ENCODE assay signal across 8 cellular contexts in the genomic region with DNA sequence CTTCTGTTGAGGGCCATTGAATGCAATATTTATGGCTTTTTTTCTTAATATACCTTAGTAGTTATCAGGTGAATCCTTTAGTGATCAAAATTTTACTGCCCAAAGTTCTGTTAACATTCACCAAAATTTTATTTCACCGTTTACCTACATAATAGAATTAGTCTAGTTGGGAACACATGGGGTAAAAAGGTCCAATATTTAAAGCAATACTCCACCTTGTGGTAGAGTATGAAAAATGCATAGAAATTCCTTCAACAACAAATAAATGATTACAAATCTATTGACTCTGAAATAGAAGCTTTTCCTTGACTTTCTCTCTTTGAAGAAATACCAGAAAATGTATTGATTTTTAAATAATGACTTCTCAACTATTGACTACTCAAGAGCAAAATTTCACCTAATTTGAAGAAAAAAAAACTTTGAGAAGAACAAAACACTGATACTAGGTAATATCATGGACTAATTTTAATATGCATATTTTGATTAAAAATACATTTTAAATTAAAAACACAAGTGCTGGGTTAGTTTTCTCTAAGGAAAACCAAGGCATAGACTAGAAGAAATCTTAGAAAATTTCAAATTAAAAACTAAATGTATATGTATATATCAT. TPM values are rescaled to one million over a fixed set of nuclear protein-coding genes. Genes with fewer than 3 reads are reported as not detected.
A peak's percentile ranks its signal among the peaks of the same experiment; 100 is the strongest.
DNase-seq lines count a peak whose midpoint lies in the region; ATAC-seq and TF ChIP-seq lines count a peak whose summit lies in the region.

No MANE protein-coding gene starts in this region.

- intact Hi-C loops in Right ventricle myocardium superior (cut with DNase I): loop anchor here (10.0 kb wide), 1 partner anchor 1311 kb away; no protein-coding TSS in a partner anchor

- no peak overlapping the region for H4K91ac ChIP-seq in mesenchymal stem cell (ENCODE audit: low read length)

- no peak for DNase-seq in right atrium auricular region (ENCODE audit: low spot score)
- no peak for DNase-seq in Right ventricle myocardium superior
- peak; percentile 55 for DNase-seq in NCI-H345 (lab: John Stamatoyannopoulos, UW)
- peak; percentile 16 to 58 for DNase-seq in T47D (ENCODE audit: low read depth in 1 of 2, low spot score in 1 of 2)
- DNase-seq in mesenchymal stem cell: peak; percentile 46
- DNase-seq in UCSD-AML1 (lab: John Stamatoyannopoulos, UW; ENCODE audit: unreplicated experiment): no peak
- no peak for DNase-seq in activated T-cell treated with anti-CD3 and anti-CD28 coated beads, Interleukin-2, amount 50 U/mL, for 4 hours

- H2AFZ ChIP-seq in mesenchymal stem cell (ENCODE audit: low read depth, low read length): no peak overlapping the region

- no peaks in the 10 kb centered on the region for H3K9me3 ChIP-seq in right atrium auricular region
- no peaks in the 10 kb centered on the region for H3K9me3 ChIP-seq in mesenchymal stem cell (ENCODE audit: control insufficient read depth, low read length)

- H2BK15ac ChIP-seq in mesenchymal stem cell (ENCODE audit: low read depth, poor library complexity, severe bottlenecking): no peak overlapping the region

- H4K8ac ChIP-seq in mesenchymal stem cell (ENCODE audit: low read length): no peak overlapping the region

- H3K4me3 ChIP-seq in right atrium auricular region (no peak overlapping the region), mesenchymal stem cell (ENCODE audit: insufficient read depth in 1 of 2, low read depth in 1 of 2, low read length in 2 of 2) (no peak overlapping the region)

- no peak overlapping the region for H2AK5ac ChIP-seq in mesenchymal stem cell (ENCODE audit: low read length, severe bottlenecking)

- no peak overlapping the region for H3K4me2 ChIP-seq in mesenchymal stem cell (ENCODE audit: low read length, poor library complexity, severe bottlenecking)

- H3K9me3 Mint-ChIP-seq in activated T-cell treated with anti-CD3 and anti-CD28 coated beads, Interleukin-2, amount 50 U/mL, for 4 hours: no peaks in the 10 kb centered on the region

- H3K36me3 ChIP-seq in right atrium auricular region (no peaks in the 10 kb centered on the region), mesenchymal stem cell (ENCODE audit: control insufficient read depth in 1 of 2, insufficient read depth in 2 of 2, low read depth in 1 of 2, low read length in 2 of 2) (no peaks in the 10 kb centered on the region)

- H3K27ac ChIP-seq in right atrium auricular region (no peak overlapping the region), mesenchymal stem cell (ENCODE audit: low read length, poor library complexity, severe bottlenecking) (no peak overlapping the region)

- TF ChIP-seq CTCF in right atrium auricular region (IDR thresholded peaks at IDR 0.05): peak; percentile 35 to 71

- H3K4me3 Mint-ChIP-seq in activated T-cell treated with anti-CD3 and anti-CD28 coated beads, Interleukin-2, amount 50 U/mL, for 4 hours: no peak overlapping the region

- no peak overlapping the region for H3K9ac ChIP-seq in mesenchymal stem cell (ENCODE audit: low read length)

- H3K4ac ChIP-seq in mesenchymal stem cell (ENCODE audit: low read depth in 1 of 2, low read length in 2 of 2): no peak overlapping the region

- H3K23ac ChIP-seq in mesenchymal stem cell (ENCODE audit: low read length in 2 of 2): no peak overlapping the region

- H3K27me3 ChIP-seq in right atrium auricular region (no peaks in the 10 kb centered on the region), mesenchymal stem cell (ENCODE audit: control insufficient read depth in 1 of 2, insufficient read depth in 1 of 2, low read length in 2 of 2) (no peaks in the 10 kb centered on the region)

- no peak overlapping the region for H3K14ac ChIP-seq in mesenchymal stem cell (ENCODE audit: low read length in 2 of 2)

- in situ Hi-C loops in T47D (cut with HindIII; ENCODE audit: low pct_unique_long_range_greater_than_20kb, low sequenced_read_pairs): no loop called here

- no peaks in the 10 kb centered on the region for H3K36me3 Mint-ChIP-seq in activated T-cell treated with anti-CD3 and anti-CD28 coated beads, Interleukin-2, amount 50 U/mL, for 4 hours (ENCODE audit: insufficient read depth)

- no peaks in the 10 kb centered on the region for H3K4me1 ChIP-seq in right atrium auricular region
- H3K4me1 ChIP-seq in mesenchymal stem cell (ENCODE audit: control insufficient read depth, insufficient read depth, low read depth, low read length): no peaks in the 10 kb centered on the region

- H2BK12ac ChIP-seq in mesenchymal stem cell (ENCODE audit: low read length in 2 of 2): no peak overlapping the region

- no CpG with 5 or more reads among the region's 1 CpG for WGBS in mesenchymal stem cell

- no peak overlapping the region for H3K18ac ChIP-seq in mesenchymal stem cell (ENCODE audit: low read depth in 1 of 2, low read length in 2 of 2)

- H2BK5ac ChIP-seq in mesenchymal stem cell (ENCODE audit: low read depth, low read length, poor library complexity, severe bottlenecking): no peak overlapping the region

- ATAC-seq in Right ventricle myocardium superior (ENCODE audit: poor library complexity) (no peak), HG03039 (IDR thresholded peaks at IDR 0.05; ENCODE audit: unreplicated experiment) (peak; percentile 42)
- no peak for ATAC-seq in activated T-cell treated with anti-CD3 and anti-CD28 coated beads, Interleukin-2, amount 50 U/mL, for 4 hours

- no peaks in the 10 kb centered on the region for H3K79me1 ChIP-seq in mesenchymal stem cell (replicated peaks; ENCODE audit: low read length, poor library complexity, severe bottlenecking)

- H2BK120ac ChIP-seq in mesenchymal stem cell (ENCODE audit: low read depth, low read length): no peak overlapping the region

- peaks cover 2% of the 10 kb centered on the region for H3K27me3 Mint-ChIP-seq in activated T-cell treated with anti-CD3 and anti-CD28 coated beads, Interleukin-2, amount 50 U/mL, for 4 hours (ENCODE audit: low read depth)

- H3K4me1 Mint-ChIP-seq in activated T-cell treated with anti-CD3 and anti-CD28 coated beads, Interleukin-2, amount 50 U/mL, for 4 hours (ENCODE audit: low read depth): peaks cover 6% of the 10 kb centered on the region

RNA-seq across cellular contexts. Expression of gene POLR1F, which starts 43.3 kb away (rescaled TPM):
- total RNA-seq in right atrium auricular region (10 to 100 TPM in 1 of 2 donors, 1 to 10 TPM in 1; 8.5 to 18.9 TPM), Right ventricle myocardium superior (6.4 TPM)
- 17.3 TPM for polyA plus RNA-seq in mesenchymal stem cell (2013, experiment 1 of 2)
- 20.0 TPM for polyA plus RNA-seq in mesenchymal stem cell (2013, experiment 2 of 2)
- 10 to 100 TPM; 38.7 to 43.4 (median 38.9) TPM for total RNA-seq in activated T-cell treated with anti-CD3 and anti-CD28 coated beads, Interleukin-2, amount 50 U/mL, for 4 hours

Comparison
In these comparisons a context has a peak if more than half of its experiments do, and no peak if none do; other contexts are left out.
1. DNase-seq: peak in NCI-H345 (single experiment), T47D (2 of 2) and mesenchymal stem cell (single experiment); none in right atrium auricular region (single experiment), Right ventricle myocardium superior (single experiment), UCSD-AML1 (single experiment) and activated T-cell treated with anti-CD3 and anti-CD28 coated beads, Interleukin-2, amount 50 U/mL, for 4 hours (single experiment).